Comparison of ENCODE assay signal across 8 cellular contexts in genomic region chr9:19999491-20000057, GRCh38.
DNase-seq lines count a peak whose midpoint lies in the region; ATAC-seq and TF ChIP-seq lines count a peak whose summit lies in the region.

No MANE protein-coding gene starts in this region.

- H3K4me3 Mint-ChIP-seq in activated CD4-positive, alpha-beta T cell treated with anti-CD3 and anti-CD28 coated beads, Interleukin-2, amount 10 ng/mL, durations not matched to agents 7 days and 5 days, result no peak overlapping the region
- no peak overlapping the region for H3K4me3 Mint-ChIP-seq in endodermal cell

- H3K4me1 ChIP-seq in endodermal cell (ENCODE audit: control insufficient read depth, insufficient read depth, low read length), result no peaks in the 10 kb centered on the region

- H3K27ac ChIP-seq in substantia nigra (ENCODE audit: low read depth, low read length, poor library complexity, severe bottlenecking), result no peak overlapping the region
- no peak overlapping the region for H3K27ac ChIP-seq in endodermal cell (ENCODE audit: low read depth, low read length)
- H3K27ac ChIP-seq in coronary artery, result no peak overlapping the region

- DNase-seq in A172 (ENCODE audit: low spot score) (peak; percentile 96), iris pigment epithelial cell (ENCODE audit: low read depth) (peak; percentile 93), substantia nigra (lab: John Stamatoyannopoulos, UW) (no peak), endodermal cell (no peak), coronary artery (ENCODE audit: low spot score) (no peak)
- DNase-seq in activated CD4-positive, alpha-beta T cell treated with anti-CD3 and anti-CD28 coated beads, Interleukin-2, amount 10 ng/mL, durations not matched to agents 7 days and 5 days, result peak; percentile 58

- peak overlapping the region; percentile 85 for H3K27ac Mint-ChIP-seq in activated CD4-positive, alpha-beta T cell treated with anti-CD3 and anti-CD28 coated beads, Interleukin-2, amount 10 ng/mL, durations not matched to agents 7 days and 5 days
- no peak overlapping the region for H3K27ac Mint-ChIP-seq in endodermal cell

- POLR2A ChIA-PET in activated CD4-positive, alpha-beta T cell treated with anti-CD3 and anti-CD28 coated beads, Interleukin-2, amount 10 ng/mL, durations not matched to agents 7 days and 5 days (lab: Charles Lee), result interaction anchor here (1.3 kb wide), 1 partner anchor 623 kb away, joined by 3 read pairs; the partner anchor contains the start of gene MLLT3

- H3K9ac ChIP-seq in endodermal cell (ENCODE audit: extremely low read depth, low read length, poor library complexity, severe bottlenecking), result no peak overlapping the region

- CTCF ChIA-PET in activated CD4-positive, alpha-beta T cell treated with anti-CD3 and anti-CD28 coated beads, Interleukin-2, amount 10 ng/mL, durations not matched to agents 7 days and 5 days (lab: Charles Lee), result interaction anchor here (0.6 to 3.1 kb wide), 5 partner anchors 10 to 564 kb away, joined by 3 to 9 read pairs (median 4); no protein-coding TSS in a partner anchor

- no peak for TF ChIP-seq CTCF in endodermal cell (conservative IDR thresholded peaks at IDR 0.05)
- no peak for TF ChIP-seq CTCF in coronary artery (IDR thresholded peaks at IDR 0.05)

- no peaks in the 10 kb centered on the region for H3K36me3 ChIP-seq in endodermal cell (ENCODE audit: control insufficient read depth, insufficient read depth, low read length)

- ATAC-seq in GM19025 (IDR thresholded peaks at IDR 0.05; ENCODE audit: low read depth, unreplicated experiment), result peak; percentile 82
- peak; percentile 86 for ATAC-seq in HG03095 (IDR thresholded peaks at IDR 0.05; ENCODE audit: unreplicated experiment)

- H3K4me1 Mint-ChIP-seq in activated CD4-positive, alpha-beta T cell treated with anti-CD3 and anti-CD28 coated beads, Interleukin-2, amount 10 ng/mL, durations not matched to agents 7 days and 5 days, result peaks cover 49% of the 10 kb centered on the region
- H3K4me1 Mint-ChIP-seq in endodermal cell, result no peaks in the 10 kb centered on the region

- no peaks in the 10 kb centered on the region for H3K27me3 ChIP-seq in endodermal cell (ENCODE audit: control insufficient read depth, insufficient read depth, low read length, poor library complexity, severe bottlenecking)

- H3K4me3 ChIP-seq in endodermal cell (ENCODE audit: low read length), result no peak overlapping the region
- no peak overlapping the region for H3K4me3 ChIP-seq in coronary artery

- no peaks in the 10 kb centered on the region for H3K9me3 ChIP-seq in endodermal cell (ENCODE audit: control insufficient read depth, low read length)

- H3K36me3 Mint-ChIP-seq in activated CD4-positive, alpha-beta T cell treated with anti-CD3 and anti-CD28 coated beads, Interleukin-2, amount 10 ng/mL, durations not matched to agents 7 days and 5 days (ENCODE audit: low read depth), result peaks cover 27% of the 10 kb centered on the region
- H3K36me3 Mint-ChIP-seq in endodermal cell (ENCODE audit: low read depth), result no peaks in the 10 kb centered on the region

- no peaks in the 10 kb centered on the region for H3K27me3 Mint-ChIP-seq in activated CD4-positive, alpha-beta T cell treated with anti-CD3 and anti-CD28 coated beads, Interleukin-2, amount 10 ng/mL, durations not matched to agents 7 days and 5 days
- no peaks in the 10 kb centered on the region for H3K27me3 Mint-ChIP-seq in endodermal cell (ENCODE audit: insufficient read depth)

- WGBS in endodermal cell (ENCODE audit: insufficient coverage in 1 of 2, insufficient read length in 1 of 2), 2 experiments, result 87 to 94% methylated on average over 2 of the region's 2 CpGs

- H3K9me3 Mint-ChIP-seq in activated CD4-positive, alpha-beta T cell treated with anti-CD3 and anti-CD28 coated beads, Interleukin-2, amount 10 ng/mL, durations not matched to agents 7 days and 5 days, result peaks cover 20% of the 10 kb centered on the region
- no peaks in the 10 kb centered on the region for H3K9me3 Mint-ChIP-seq in endodermal cell

Comparison
In these comparisons a context has a peak if more than half of its experiments do, and no peak if none do; other contexts are left out.
1. DNase-seq: peak in A172 (single experiment), activated CD4-positive, alpha-beta T cell treated with anti-CD3 and anti-CD28 coated beads, Interleukin-2, amount 10 ng/mL, durations not matched to agents 7 days and 5 days (single experiment) and iris pigment epithelial cell (single experiment); none in substantia nigra (0 of 49), endodermal cell (single experiment) and coronary artery (single experiment).